In the genomic region with DNA sequence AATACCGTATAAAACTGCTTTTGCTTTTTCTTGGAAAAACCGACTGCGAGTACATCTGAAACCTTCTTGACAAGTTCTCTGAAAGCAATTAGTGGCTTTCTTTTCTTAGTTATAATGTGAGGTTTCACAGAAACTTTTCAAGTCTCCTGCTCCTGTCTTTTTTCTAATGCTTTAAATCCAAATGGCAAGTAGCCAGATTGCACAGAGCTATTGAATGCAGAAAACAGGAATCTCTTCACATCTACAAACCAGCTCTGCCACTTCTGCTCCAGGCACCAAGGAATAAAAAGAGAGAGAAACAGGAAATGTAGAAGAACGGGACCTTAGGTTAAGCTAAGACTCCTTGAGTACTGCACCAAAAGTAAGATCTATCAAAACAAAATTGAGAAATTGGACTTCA, we compare ENCODE assay signal across 13 cellular contexts.
DNase-seq lines count a peak whose midpoint lies in the region; ATAC-seq and TF ChIP-seq lines count a peak whose summit lies in the region.
"Had no signal": no experiment of that assay in that cellular context is flagged by ENCODE, and none has a peak within 500 bp of the region (broad histone marks: within the 10 kb centered on the region; RNA-seq: fewer than 3 reads in every experiment).

No MANE protein-coding gene starts in this region.

- no peaks in the 10 kb centered on the region for H3K9me3 ChIP-seq in DND-41 (ENCODE audit: insufficient read depth, low read length, severe bottlenecking)
- H3K9me3 ChIP-seq in Caco-2: no peaks in the 10 kb centered on the region
- H3K9me3 ChIP-seq: BLaER1 treated with 17β-estradiol and CSF1 and Interleukin-3, amounts not matched to agents 10 nM and 100 nM had no signal

- H3K4me3 ChIP-seq in DND-41 (ENCODE audit: low read depth in 1 of 2, low read length in 2 of 2): no peak overlapping the region
- H3K4me3 ChIP-seq in astrocyte of the spinal cord (ENCODE audit: low read depth, low read length): no peak overlapping the region
- H3K4me3 ChIP-seq in Caco-2 (ENCODE audit: low read depth, low read length): no peak overlapping the region
- H3K4me3 ChIP-seq: BLaER1 treated with 17β-estradiol and CSF1 and Interleukin-3, amounts not matched to agents 10 nM and 100 nM had no signal

- CTCF ChIA-PET in Caco-2 (lab: Charles Lee): no interaction called here

- no peaks in the 10 kb centered on the region for H3K4me1 Mint-ChIP-seq in Caco-2 (ENCODE audit: low read depth, unreplicated experiment)
- H3K4me1 Mint-ChIP-seq: neural crest cell had no signal

- no peak overlapping the region for H3K4me3 Mint-ChIP-seq in Caco-2 (ENCODE audit: unreplicated experiment)
- H3K4me3 Mint-ChIP-seq: neural crest cell had no signal

- no peak for TF ChIP-seq CTCF in DND-41 (IDR thresholded peaks at IDR 0.05; ENCODE audit: borderline replicate concordance, extremely low read depth, low read length, poor library complexity, severe bottlenecking)
- TF ChIP-seq CTCF in astrocyte of the spinal cord (IDR thresholded peaks at IDR 0.05; ENCODE audit: low read depth, low read length): no peak
- TF ChIP-seq CTCF in Caco-2 (IDR thresholded peaks at IDR 0.05; ENCODE audit: insufficient read depth in 1 of 2, low read depth in 1 of 2, low read length in 1 of 2, severe bottlenecking in 1 of 2, unreplicated experiment in 1 of 2): no peak

- no peaks in the 10 kb centered on the region for H3K36me3 Mint-ChIP-seq in Caco-2 (ENCODE audit: insufficient read depth, unreplicated experiment)

- in situ Hi-C loops in KBM-7 (cut with MboI; ENCODE audit: low pct_unique_long_range_greater_than_20kb, low sequenced_read_pairs) (no loop called here), astrocyte of the spinal cord (cut with HindIII; ENCODE audit: low sequenced_read_pairs) (no loop called here)

- H3K9me3 Mint-ChIP-seq in Caco-2 (ENCODE audit: unreplicated experiment): no peaks in the 10 kb centered on the region
- H3K9me3 Mint-ChIP-seq: neural crest cell had no signal

- ATAC-seq in DND-41 (ENCODE audit: insufficient read depth, low read depth) (peak; percentile 72), GM21367 (IDR thresholded peaks at IDR 0.05; ENCODE audit: unreplicated experiment) (peak; percentile 50), SK-N-SH treated with all-trans-retinoic acid at 6 μM for 48 hours (no peak)

- H3K4me1 ChIP-seq in DND-41 (ENCODE audit: insufficient read depth, low read length): no peaks in the 10 kb centered on the region
- H3K4me1 ChIP-seq in Caco-2: no peaks in the 10 kb centered on the region

- POLR2A ChIA-PET in Caco-2 (lab: Charles Lee): no interaction called here

- H3K27me3 ChIP-seq in DND-41 (ENCODE audit: insufficient read depth, low read length, poor library complexity) (no peaks in the 10 kb centered on the region), Caco-2 (replicated peaks; ENCODE audit: control insufficient read depth, insufficient read depth, low read length) (no peaks in the 10 kb centered on the region)
- H3K27me3 ChIP-seq: BLaER1 treated with 17β-estradiol and CSF1 and Interleukin-3, amounts not matched to agents 10 nM and 100 nM had no signal

- no peak overlapping the region for H3K4me2 ChIP-seq in DND-41 (ENCODE audit: insufficient read depth, low read length)
- H3K4me2 ChIP-seq: BLaER1 treated with 17β-estradiol and CSF1 and Interleukin-3, amounts not matched to agents 10 nM and 100 nM had no signal

- H3K27ac Mint-ChIP-seq in Caco-2 (ENCODE audit: unreplicated experiment): no peak overlapping the region

- no peaks in the 10 kb centered on the region for H3K79me2 ChIP-seq in DND-41 (ENCODE audit: insufficient read depth, low read length)

- no peak overlapping the region for H3K27ac ChIP-seq in DND-41 (ENCODE audit: low read length)
- H3K27ac ChIP-seq: BLaER1 treated with 17β-estradiol and CSF1 and Interleukin-3, amounts not matched to agents 10 nM and 100 nM had no signal

- intact Hi-C loops in Caco-2 (cut with micrococcal nuclease; ENCODE audit: unreplicated experiment): no loop called here

- no TSS peak for BruUV-seq in Caco-2 (replicated peaks; lab: Mats Ljungman, UMichigan)

- H3K36me3 ChIP-seq in DND-41 (ENCODE audit: insufficient read depth, low read length): no peaks in the 10 kb centered on the region
- H3K36me3 ChIP-seq in Caco-2 (ENCODE audit: control insufficient read depth, insufficient read depth, low read length): no peaks in the 10 kb centered on the region
- H3K36me3 ChIP-seq: BLaER1 treated with 17β-estradiol and CSF1 and Interleukin-3, amounts not matched to agents 10 nM and 100 nM had no signal

- peak; percentile 13 for DNase-seq in DND-41
- DNase-seq in KBM-7: peak; percentile 91
- peak; percentile 30 for DNase-seq in astrocyte of the spinal cord (ENCODE audit: low read depth, low spot score)
- DNase-seq in Caco-2: no peak
- DNase-seq in germinal center (ENCODE audit: low spot score): no peak
- no peak for DNase-seq in NCI-H2081 treated with DMSO at 0.1 percent for 48 hours (lab: John Stamatoyannopoulos, UW)
- DNase-seq: islet precursor cell, NCI-H1092, NCI-H82 had no signal

- no peaks in the 10 kb centered on the region for H4K20me1 ChIP-seq in DND-41 (ENCODE audit: insufficient read depth, low read length)
- H4K20me1 ChIP-seq: BLaER1 treated with 17β-estradiol and CSF1 and Interleukin-3, amounts not matched to agents 10 nM and 100 nM had no signal

- peaks cover 4% of the 10 kb centered on the region for H3K27me3 Mint-ChIP-seq in Caco-2 (ENCODE audit: insufficient read depth, unreplicated experiment)

- no peak overlapping the region for H2AFZ ChIP-seq in DND-41 (ENCODE audit: low read depth, low read length)

- no peak overlapping the region for H3K9ac ChIP-seq in DND-41 (ENCODE audit: low read depth, low read length)
- H3K9ac ChIP-seq: BLaER1 treated with 17β-estradiol and CSF1 and Interleukin-3, amounts not matched to agents 10 nM and 100 nM had no signal

TF ChIP-seq in SK-N-SH treated with all-trans-retinoic acid at 6 μM for 48 hours, 23 proteins besides CTCF, POLR2A, EP300 and RAD21:
- TF ChIP-seq ZNF565 (CRISPR knock-in tag; conservative IDR thresholded peaks at IDR 0.05; ENCODE audit: low read depth): no peak
- TF ChIP-seq ESRRG (CRISPR knock-in tag; IDR thresholded peaks at IDR 0.05): no peak
- no peak for TF ChIP-seq PPARA (CRISPR knock-in tag; IDR thresholded peaks at IDR 0.05; ENCODE audit: borderline replicate concordance)
- TF ChIP-seq CSDC2 (CRISPR knock-in tag; IDR thresholded peaks at IDR 0.05): no peak
- TF ChIP-seq, protein P1, sequence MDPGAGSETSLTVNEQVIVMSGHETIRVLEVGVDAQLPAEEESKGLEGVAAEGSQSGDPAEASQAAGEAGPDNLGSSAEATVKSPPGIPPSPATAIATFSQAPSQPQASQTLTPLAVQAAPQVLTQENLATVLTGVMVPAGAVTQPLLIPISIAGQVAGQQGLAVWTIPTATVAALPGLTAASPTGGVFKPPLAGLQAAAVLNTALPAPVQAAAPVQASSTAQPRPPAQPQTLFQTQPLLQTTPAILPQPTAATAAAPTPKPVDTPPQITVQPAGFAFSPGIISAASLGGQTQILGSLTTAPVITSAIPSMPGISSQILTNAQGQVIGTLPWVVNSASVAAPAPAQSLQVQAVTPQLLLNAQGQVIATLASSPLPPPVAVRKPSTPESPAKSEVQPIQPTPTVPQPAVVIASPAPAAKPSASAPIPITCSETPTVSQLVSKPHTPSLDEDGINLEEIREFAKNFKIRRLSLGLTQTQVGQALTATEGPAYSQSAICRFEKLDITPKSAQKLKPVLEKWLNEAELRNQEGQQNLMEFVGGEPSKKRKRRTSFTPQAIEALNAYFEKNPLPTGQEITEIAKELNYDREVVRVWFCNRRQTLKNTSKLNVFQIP (CRISPR knock-in tag; IDR thresholded peaks at IDR 0.05; ENCODE audit: borderline replicate concordance, low read depth): no peak
- TF ChIP-seq BACH2 (CRISPR knock-in tag; IDR thresholded peaks at IDR 0.05; ENCODE audit: borderline replicate concordance): no peak
- TF ChIP-seq ISL1 (CRISPR knock-in tag; IDR thresholded peaks at IDR 0.05): no peak
- no peak for TF ChIP-seq ZNF8 (CRISPR knock-in tag; IDR thresholded peaks at IDR 0.05)
- no peak for TF ChIP-seq GLIS3 (CRISPR knock-in tag; IDR thresholded peaks at IDR 0.05)

Comparison
In these comparisons a context has a peak if more than half of its experiments do, and no peak if none do; other contexts are left out.
1. DNase-seq: peak in DND-41 (single experiment), KBM-7 (single experiment) and astrocyte of the spinal cord (single experiment); none in Caco-2 (0 of 2), germinal center (single experiment) and NCI-H2081 treated with DMSO at 0.1 percent for 48 hours (single experiment).